Comparison of ENCODE assay signal across 37 cellular contexts in genomic region chr2:51194656-51195055, GRCh38.
"Had no signal": no experiment of that assay in that cellular context is flagged by ENCODE, and none has a peak within 500 bp of the region (broad histone marks: within the 10 kb centered on the region; RNA-seq: fewer than 3 reads in every experiment).

No MANE protein-coding gene starts in this region.

- H3K4me1 Mint-ChIP-seq: activated naive CD4-positive, alpha-beta T cell treated with anti-CD3 and anti-CD28 coated beads, Interleukin-2, amount 10 ng/mL, durations not matched to agents 7 days and 5 days; activated naive CD4-positive, alpha-beta T cell treated with anti-CD3 and anti-CD28 coated beads, Interleukin-2, amount 50 U/mL, for 24 hours; activated naive CD8-positive, alpha-beta T cell treated with anti-CD3 and anti-CD28 coated beads for 36 hours; activated naive CD8-positive, alpha-beta T cell treated with anti-CD3 and anti-CD28 coated beads, Interleukin-2, amount 10 ng/mL, durations not matched to agents 7 days and 5 days; activated naive CD8-positive, alpha-beta T cell treated with anti-CD3 and anti-CD28 coated beads, Interleukin-2, amount 50 U/mL, for 24 hours; activated T-helper 17 cell treated with anti-CD3 and anti-CD28 coated beads, Interleukin-2, amount 50 U/mL, for 72 hours; brain; central memory CD8-positive, alpha-beta T cell had no signal

- H3K4me3 Mint-ChIP-seq: activated naive CD4-positive, alpha-beta T cell treated with anti-CD3 and anti-CD28 coated beads for 36 hours; activated naive CD4-positive, alpha-beta T cell treated with anti-CD3 and anti-CD28 coated beads, Interleukin-2, amount 10 ng/mL, durations not matched to agents 7 days and 5 days; activated naive CD4-positive, alpha-beta T cell treated with anti-CD3 and anti-CD28 coated beads, Interleukin-2, amount 50 U/mL, for 24 hours; activated naive CD8-positive, alpha-beta T cell; activated naive CD8-positive, alpha-beta T cell treated with anti-CD3 and anti-CD28 coated beads for 36 hours; activated naive CD8-positive, alpha-beta T cell treated with anti-CD3 and anti-CD28 coated beads, Interleukin-2, amount 10 ng/mL, durations not matched to agents 7 days and 5 days; activated naive CD8-positive, alpha-beta T cell treated with anti-CD3 and anti-CD28 coated beads, Interleukin-2, amount 50 U/mL, for 24 hours; activated T-cell treated with anti-CD3 and anti-CD28 coated beads, Interleukin-2, amount 50 U/mL, for 24 hours; activated T-cell treated with anti-CD3 and anti-CD28 coated beads, Interleukin-2, amount 50 U/mL, for 4 hours; activated T-cell treated with anti-CD3 and anti-CD28 coated beads, Interleukin-2, amount 50 U/mL, for 72 hours; activated T-helper 1 cell treated with anti-CD3 and anti-CD28 coated beads, Interleukin-12 subunit alpha, Interleukin-12 subunit beta, Interleukin-2, Interleukin-4 antibody, amounts not matched to agents 30 ng/mL and 10 ng/mL and 1 ng/mL, durations not matched to agents 14 hours and 24 hours and 36 hours; activated T-helper 17 cell treated with anti-CD3 and anti-CD28 coated beads, Interleukin-2, amount 50 U/mL, for 72 hours; brain; central memory CD8-positive, alpha-beta T cell had no signal

- DNase-seq: activated effector memory CD4-positive, alpha-beta T cell treated with anti-CD3 and anti-CD28 coated beads, Interleukin-2, amount 50 U/mL, for 16 hours; activated effector memory CD4-positive, alpha-beta T cell treated with Interleukin-2 at 50 U/mL for 16 hours; activated gamma-delta T cell; activated gamma-delta T cell treated with Interleukin-2 at 50 U/mL for 16 hours; activated naive CD4-positive, alpha-beta T cell; activated naive CD4-positive, alpha-beta T cell treated with anti-CD3 and anti-CD28 coated beads for 36 hours; activated naive CD4-positive, alpha-beta T cell treated with anti-CD3 and anti-CD28 coated beads, Interleukin-2, amount 10 ng/mL, durations not matched to agents 7 days and 5 days; activated naive CD4-positive, alpha-beta T cell treated with anti-CD3 and anti-CD28 coated beads, Interleukin-2, amount 50 U/mL, for 16 hours; activated naive CD4-positive, alpha-beta T cell treated with Interleukin-2 at 50 U/mL for 16 hours; activated naive CD8-positive, alpha-beta T cell treated with anti-CD3 and anti-CD28 coated beads for 36 hours; activated naive CD8-positive, alpha-beta T cell treated with anti-CD3 and anti-CD28 coated beads, Interleukin-2, amount 10 ng/mL, durations not matched to agents 7 days and 5 days; activated naive CD8-positive, alpha-beta T cell treated with anti-CD3 and anti-CD28 coated beads, Interleukin-2, amount 50 U/mL, for 24 hours; activated T-cell treated with anti-CD3 and anti-CD28 coated beads, Interleukin-2, amount 50 U/mL, for 24 hours; activated T-cell treated with anti-CD3 and anti-CD28 coated beads, Interleukin-2, amount 50 U/mL, for 4 hours; activated T-cell treated with anti-CD3 and anti-CD28 coated beads, Interleukin-2, amount 50 U/mL, for 48 hours; activated T-cell treated with anti-CD3 and anti-CD28 coated beads, Interleukin-2, amount 50 U/mL, for 72 hours; adrenal gland; amniotic stem cell; amygdala; anterior cingulate cortex; aorta; body of pancreas; brain microvascular endothelial cell; caudate nucleus; central memory CD4-positive, alpha-beta T cell; cerebellar nuclear complex had no signal

- H3K36me3 Mint-ChIP-seq: activated naive CD4-positive, alpha-beta T cell treated with anti-CD3 and anti-CD28 coated beads, Interleukin-2, amount 10 ng/mL, durations not matched to agents 7 days and 5 days; activated naive CD4-positive, alpha-beta T cell treated with anti-CD3 and anti-CD28 coated beads, Interleukin-2, amount 50 U/mL, for 24 hours; activated naive CD8-positive, alpha-beta T cell; activated naive CD8-positive, alpha-beta T cell treated with anti-CD3 and anti-CD28 coated beads for 36 hours; activated naive CD8-positive, alpha-beta T cell treated with anti-CD3 and anti-CD28 coated beads, Interleukin-2, amount 10 ng/mL, durations not matched to agents 7 days and 5 days; brain had no signal

- H3K27ac ChIP-seq: adrenal gland, ascending aorta, body of pancreas, brain microvascular endothelial cell, breast epithelium, cardiac muscle cell had no signal

- H3K27ac Mint-ChIP-seq: activated naive CD4-positive, alpha-beta T cell treated with anti-CD3 and anti-CD28 coated beads for 36 hours; activated naive CD4-positive, alpha-beta T cell treated with anti-CD3 and anti-CD28 coated beads, Interleukin-2, amount 10 ng/mL, durations not matched to agents 7 days and 5 days; activated naive CD4-positive, alpha-beta T cell treated with anti-CD3 and anti-CD28 coated beads, Interleukin-2, amount 50 U/mL, for 24 hours; activated naive CD4-positive, alpha-beta T cell treated with anti-CD3 and anti-CD28 coated beads, Interleukin-2, amount 50 U/mL, for 72 hours; activated naive CD8-positive, alpha-beta T cell; activated naive CD8-positive, alpha-beta T cell treated with anti-CD3 and anti-CD28 coated beads for 36 hours; activated naive CD8-positive, alpha-beta T cell treated with anti-CD3 and anti-CD28 coated beads, Interleukin-2, amount 10 ng/mL, durations not matched to agents 7 days and 5 days; activated naive CD8-positive, alpha-beta T cell treated with anti-CD3 and anti-CD28 coated beads, Interleukin-2, amount 50 U/mL, for 24 hours; activated T-cell treated with anti-CD3 and anti-CD28 coated beads, Interleukin-2, amount 50 U/mL, for 24 hours; activated T-cell treated with anti-CD3 and anti-CD28 coated beads, Interleukin-2, amount 50 U/mL, for 72 hours; activated T-helper 1 cell treated with anti-CD3 and anti-CD28 coated beads, Interleukin-12 subunit alpha, Interleukin-12 subunit beta, Interleukin-2, Interleukin-4 antibody, amounts not matched to agents 30 ng/mL and 10 ng/mL and 1 ng/mL, durations not matched to agents 14 hours and 24 hours and 36 hours; activated T-helper 17 cell treated with anti-CD3 and anti-CD28 coated beads, Interleukin-2, amount 50 U/mL, for 72 hours; activated T-helper 2 cell treated with anti-CD3 and anti-CD28 coated beads, Interferon-gamma antibody, Interleukin-2, Interleukin-4, amounts not matched to agents 10 μg/mL and 5 μg/mL and 100 μg/mL, durations not matched to agents 14 hours and 24 hours and 36 hours; brain had no signal

- H3K27me3 Mint-ChIP-seq: activated naive CD4-positive, alpha-beta T cell treated with anti-CD3 and anti-CD28 coated beads, Interleukin-2, amount 10 ng/mL, durations not matched to agents 7 days and 5 days; activated naive CD4-positive, alpha-beta T cell treated with anti-CD3 and anti-CD28 coated beads, Interleukin-2, amount 50 U/mL, for 24 hours; activated naive CD8-positive, alpha-beta T cell; activated naive CD8-positive, alpha-beta T cell treated with anti-CD3 and anti-CD28 coated beads for 36 hours; activated naive CD8-positive, alpha-beta T cell treated with anti-CD3 and anti-CD28 coated beads, Interleukin-2, amount 10 ng/mL, durations not matched to agents 7 days and 5 days; activated naive CD8-positive, alpha-beta T cell treated with anti-CD3 and anti-CD28 coated beads, Interleukin-2, amount 50 U/mL, for 24 hours; activated T-cell treated with anti-CD3 and anti-CD28 coated beads, Interleukin-2, amount 50 U/mL, for 24 hours; activated T-helper 17 cell treated with anti-CD3 and anti-CD28 coated beads, Interleukin-2, amount 50 U/mL, for 72 hours; central memory CD8-positive, alpha-beta T cell had no signal

- H3K27me3 ChIP-seq: adrenal gland, ascending aorta, body of pancreas, brain microvascular endothelial cell, breast epithelium, cardiac muscle cell had no signal

- H3K9me3 ChIP-seq: adrenal gland, ascending aorta, body of pancreas had no signal

- H3K4me1 ChIP-seq: adrenal gland, ascending aorta, body of pancreas, breast epithelium had no signal

- H3K4me3 ChIP-seq: adrenal gland, ascending aorta, body of pancreas, breast epithelium, cardiac muscle cell had no signal

- H3K36me3 ChIP-seq: adrenal gland, ascending aorta, brain microvascular endothelial cell, breast epithelium, cardiac muscle cell had no signal
